14 cellular contexts compared by ENCODE assay signal in the genomic region with DNA sequence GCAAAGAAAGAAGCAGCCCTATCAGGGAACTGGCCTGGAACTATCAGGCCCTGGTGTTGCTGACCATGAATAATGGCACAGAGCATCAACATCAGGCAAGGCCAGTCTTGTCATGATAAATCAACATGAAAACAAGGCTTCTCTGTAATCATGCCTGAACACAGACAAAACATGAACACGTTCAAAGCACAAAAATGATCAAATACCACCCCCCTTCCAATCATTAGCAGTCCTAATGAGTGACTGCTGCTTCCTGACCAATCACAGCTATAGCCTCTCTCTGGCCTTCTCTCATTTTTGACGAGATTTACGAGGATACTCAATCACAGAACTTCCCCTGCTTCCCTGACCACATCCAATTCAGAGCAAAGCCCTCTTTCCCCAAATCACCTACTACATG. TPM values are rescaled to one million over a fixed set of nuclear protein-coding genes. Genes with fewer than 3 reads are reported as not detected.
A peak's percentile ranks its signal among the peaks of the same experiment; 100 is the strongest.
DNase-seq lines count a peak whose midpoint lies in the region; ATAC-seq and TF ChIP-seq lines count a peak whose summit lies in the region.
"Had no signal": no experiment of that assay in that cellular context is flagged by ENCODE, and none has a peak within 500 bp of the region (broad histone marks: within the 10 kb centered on the region; RNA-seq: fewer than 3 reads in every experiment).

No MANE protein-coding gene starts in this region.

- H3K4me2 ChIP-seq in smooth muscle cell, result no peak overlapping the region

- 86% methylated on average over 3 of the region's 3 CpGs for WGBS in smooth muscle cell (ENCODE audit: low lambda C conversion rate)

- H3K27ac Mint-ChIP-seq in activated CD4-positive, alpha-beta T cell treated with anti-CD3 and anti-CD28 coated beads for 36 hours, result peak overlapping the region; percentile 56
- H3K27ac Mint-ChIP-seq in activated naive CD8-positive, alpha-beta T cell treated with anti-CD3 and anti-CD28 coated beads, Interleukin-2, amount 50 U/mL, for 24 hours, result peak overlapping the region; percentile 86

- no peaks in the 10 kb centered on the region for H3K27me3 ChIP-seq in smooth muscle cell (ENCODE audit: low read depth)

- H3K9me3 Mint-ChIP-seq in activated CD4-positive, alpha-beta T cell treated with anti-CD3 and anti-CD28 coated beads for 36 hours (ENCODE audit: low read depth), result no peaks in the 10 kb centered on the region
- H3K9me3 Mint-ChIP-seq in activated naive CD8-positive, alpha-beta T cell treated with anti-CD3 and anti-CD28 coated beads, Interleukin-2, amount 50 U/mL, for 24 hours, result peaks cover 4% of the 10 kb centered on the region
- H3K9me3 Mint-ChIP-seq: activated B cell treated with CpG ODN at 0.5 μM for 24 hours had no signal

- H4K20me1 ChIP-seq in smooth muscle cell (ENCODE audit: low read depth), result no peaks in the 10 kb centered on the region

- peaks cover 33% of the 10 kb centered on the region for H3K4me1 Mint-ChIP-seq in activated CD4-positive, alpha-beta T cell treated with anti-CD3 and anti-CD28 coated beads for 36 hours
- peaks cover 28% of the 10 kb centered on the region for H3K4me1 Mint-ChIP-seq in activated naive CD8-positive, alpha-beta T cell treated with anti-CD3 and anti-CD28 coated beads, Interleukin-2, amount 50 U/mL, for 24 hours

- H3F3A ChIP-seq in smooth muscle cell (ENCODE audit: low read depth), result no peaks in the 10 kb centered on the region

- CTCF ChIA-PET in activated CD4-positive, alpha-beta T cell treated with anti-CD3 and anti-CD28 coated beads for 36 hours (lab: Charles Lee), result interaction anchor here (1.0 to 1.3 kb wide), 3 partner anchors 11 to 66 kb away, joined by 3 to 4 read pairs (median 3); no protein-coding TSS in a partner anchor
- CTCF ChIA-PET in HEK293 (lab: Yijun Ruan, JAX), result interaction anchor here (0.6 kb wide), 2 partner anchors 144 to 315 kb away, joined by 3 read pairs; no protein-coding TSS in a partner anchor

- no peak for DNase-seq in activated CD4-positive, alpha-beta T cell treated with anti-CD3 and anti-CD28 coated beads for 36 hours
- DNase-seq in activated CD4-positive, alpha-beta T cell treated with anti-CD3 and anti-CD28 coated beads, Interleukin-2, amount 50 U/mL, for 48 hours, result no peak
- no peak for DNase-seq in activated naive CD8-positive, alpha-beta T cell treated with anti-CD3 and anti-CD28 coated beads, Interleukin-2, amount 50 U/mL, for 24 hours
- DNase-seq in smooth muscle cell (lab: John Stamatoyannopoulos, UW; ENCODE audit: unreplicated experiment) (no peak), KBM-7 (no peak), 8988T (no peak), cerebellar cortex (ENCODE audit: low spot score) (no peak)
- DNase-seq: activated B cell treated with CpG ODN at 0.5 μM for 24 hours, colonic mucosa, NCI-H1436, NCI-H526, retina, SHP77 treated with DMSO at 0.1 percent for 48 hours had no signal

- POLR2A ChIA-PET in activated CD4-positive, alpha-beta T cell treated with anti-CD3 and anti-CD28 coated beads for 36 hours (lab: Charles Lee), result no interaction called here
- POLR2A ChIA-PET in HEK293 (lab: Yijun Ruan, JAX), result interaction anchor here (3.0 kb wide), 1 partner anchor 370 kb away, joined by 11 read pairs; a partner anchor contains a TSS

- H3K36me3 ChIP-seq in HEK293 (ENCODE audit: control insufficient read depth in 2 of 2, insufficient read depth in 1 of 2, low read length in 2 of 2) (no peaks in the 10 kb centered on the region), smooth muscle cell (ENCODE audit: low read depth) (no peaks in the 10 kb centered on the region)
- H3K36me3 ChIP-seq: colonic mucosa had no signal

- H3K4me3 ChIP-seq in HEK293 (ENCODE audit: low read depth, low read length), result no peak overlapping the region
- H3K4me3 ChIP-seq in smooth muscle cell, result no peak overlapping the region
- H3K4me3 ChIP-seq: colonic mucosa had no signal

- H2AFZ ChIP-seq in smooth muscle cell (ENCODE audit: low read depth), result no peak overlapping the region

- intact Hi-C loops in activated CD4-positive, alpha-beta T cell treated with anti-CD3 and anti-CD28 coated beads for 36 hours (cut with DNase I, micrococcal nuclease), result loop anchor here (1.0 to 10.0 kb wide), 6 partner anchors 66 to 1380 kb away; a partner anchor contains a TSS

- H3K27ac ChIP-seq in HEK293 (ENCODE audit: extremely low read depth, low read depth, low read length), result no peak overlapping the region
- H3K27ac ChIP-seq in smooth muscle cell (ENCODE audit: low read depth), result peak overlapping the region; percentile 61
- H3K27ac ChIP-seq: colonic mucosa had no signal

- ATAC-seq in activated CD4-positive, alpha-beta T cell treated with anti-CD3 and anti-CD28 coated beads for 36 hours, result no peak
- no peak for ATAC-seq in activated naive CD8-positive, alpha-beta T cell treated with anti-CD3 and anti-CD28 coated beads, Interleukin-2, amount 50 U/mL, for 24 hours

- H3K9me3 ChIP-seq in HEK293 (ENCODE audit: control insufficient read depth, insufficient read depth, low read depth, low read length) (no peaks in the 10 kb centered on the region), smooth muscle cell (replicated peaks; ENCODE audit: low read depth) (no peaks in the 10 kb centered on the region)
- H3K9me3 ChIP-seq: colonic mucosa had no signal

- no peak for TF ChIP-seq CTCF in HEK293 (tag by site-specific recombination; IDR thresholded peaks at IDR 0.05)
- no peak for TF ChIP-seq CTCF in smooth muscle cell (IDR thresholded peaks at IDR 0.05; ENCODE audit: borderline replicate concordance, insufficient read depth, poor library complexity, severe bottlenecking)

- H3K9ac ChIP-seq in smooth muscle cell (ENCODE audit: low read depth), result no peak overlapping the region

- no peaks in the 10 kb centered on the region for H3K79me2 ChIP-seq in smooth muscle cell (ENCODE audit: low read depth)

- H3K36me3 Mint-ChIP-seq in activated CD4-positive, alpha-beta T cell treated with anti-CD3 and anti-CD28 coated beads for 36 hours (ENCODE audit: low read depth), result no peaks in the 10 kb centered on the region
- H3K36me3 Mint-ChIP-seq in activated naive CD8-positive, alpha-beta T cell treated with anti-CD3 and anti-CD28 coated beads, Interleukin-2, amount 50 U/mL, for 24 hours (ENCODE audit: low read depth), result peaks cover 4% of the 10 kb centered on the region

- in situ Hi-C loops in KBM-7 (cut with MboI; ENCODE audit: low pct_unique_long_range_greater_than_20kb, low sequenced_read_pairs), result no loop called here

- peaks cover 35% of the 10 kb centered on the region for H3K27me3 Mint-ChIP-seq in activated CD4-positive, alpha-beta T cell treated with anti-CD3 and anti-CD28 coated beads for 36 hours
- peaks cover 50% of the 10 kb centered on the region for H3K27me3 Mint-ChIP-seq in activated naive CD8-positive, alpha-beta T cell treated with anti-CD3 and anti-CD28 coated beads, Interleukin-2, amount 50 U/mL, for 24 hours

- H3K4me3 Mint-ChIP-seq in activated CD4-positive, alpha-beta T cell treated with anti-CD3 and anti-CD28 coated beads for 36 hours, result peak overlapping the region; percentile 78
- peak overlapping the region; percentile 81 for H3K4me3 Mint-ChIP-seq in activated naive CD8-positive, alpha-beta T cell treated with anti-CD3 and anti-CD28 coated beads, Interleukin-2, amount 50 U/mL, for 24 hours

- H3K4me1 ChIP-seq in HEK293 (ENCODE audit: control insufficient read depth, insufficient read depth, low read length), result no peaks in the 10 kb centered on the region
- H3K4me1 ChIP-seq in smooth muscle cell (ENCODE audit: low read depth), result peaks cover 12% of the 10 kb centered on the region
- H3K4me1 ChIP-seq: colonic mucosa had no signal

TF ChIP-seq in HEK293, 187 proteins besides CTCF, POLR2A, EP300 and RAD21 (continues in another document):
- TF ChIP-seq ZNF391 (tag by site-specific recombination; IDR thresholded peaks at IDR 0.05; ENCODE audit: borderline replicate concordance, low read depth) (no peak), SP2 (tag by site-specific recombination; IDR thresholded peaks at IDR 0.05) (0 out of 2 replicates have a peak, but pooled peaks have one; percentile 5)
- TF ChIP-seq, protein P1, sequence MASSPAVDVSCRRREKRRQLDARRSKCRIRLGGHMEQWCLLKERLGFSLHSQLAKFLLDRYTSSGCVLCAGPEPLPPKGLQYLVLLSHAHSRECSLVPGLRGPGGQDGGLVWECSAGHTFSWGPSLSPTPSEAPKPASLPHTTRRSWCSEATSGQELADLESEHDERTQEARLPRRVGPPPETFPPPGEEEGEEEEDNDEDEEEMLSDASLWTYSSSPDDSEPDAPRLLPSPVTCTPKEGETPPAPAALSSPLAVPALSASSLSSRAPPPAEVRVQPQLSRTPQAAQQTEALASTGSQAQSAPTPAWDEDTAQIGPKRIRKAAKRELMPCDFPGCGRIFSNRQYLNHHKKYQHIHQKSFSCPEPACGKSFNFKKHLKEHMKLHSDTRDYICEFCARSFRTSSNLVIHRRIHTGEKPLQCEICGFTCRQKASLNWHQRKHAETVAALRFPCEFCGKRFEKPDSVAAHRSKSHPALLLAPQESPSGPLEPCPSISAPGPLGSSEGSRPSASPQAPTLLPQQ (tag by site-specific recombination; IDR thresholded peaks at IDR 0.05), result no peak
- TF ChIP-seq, protein P2, sequence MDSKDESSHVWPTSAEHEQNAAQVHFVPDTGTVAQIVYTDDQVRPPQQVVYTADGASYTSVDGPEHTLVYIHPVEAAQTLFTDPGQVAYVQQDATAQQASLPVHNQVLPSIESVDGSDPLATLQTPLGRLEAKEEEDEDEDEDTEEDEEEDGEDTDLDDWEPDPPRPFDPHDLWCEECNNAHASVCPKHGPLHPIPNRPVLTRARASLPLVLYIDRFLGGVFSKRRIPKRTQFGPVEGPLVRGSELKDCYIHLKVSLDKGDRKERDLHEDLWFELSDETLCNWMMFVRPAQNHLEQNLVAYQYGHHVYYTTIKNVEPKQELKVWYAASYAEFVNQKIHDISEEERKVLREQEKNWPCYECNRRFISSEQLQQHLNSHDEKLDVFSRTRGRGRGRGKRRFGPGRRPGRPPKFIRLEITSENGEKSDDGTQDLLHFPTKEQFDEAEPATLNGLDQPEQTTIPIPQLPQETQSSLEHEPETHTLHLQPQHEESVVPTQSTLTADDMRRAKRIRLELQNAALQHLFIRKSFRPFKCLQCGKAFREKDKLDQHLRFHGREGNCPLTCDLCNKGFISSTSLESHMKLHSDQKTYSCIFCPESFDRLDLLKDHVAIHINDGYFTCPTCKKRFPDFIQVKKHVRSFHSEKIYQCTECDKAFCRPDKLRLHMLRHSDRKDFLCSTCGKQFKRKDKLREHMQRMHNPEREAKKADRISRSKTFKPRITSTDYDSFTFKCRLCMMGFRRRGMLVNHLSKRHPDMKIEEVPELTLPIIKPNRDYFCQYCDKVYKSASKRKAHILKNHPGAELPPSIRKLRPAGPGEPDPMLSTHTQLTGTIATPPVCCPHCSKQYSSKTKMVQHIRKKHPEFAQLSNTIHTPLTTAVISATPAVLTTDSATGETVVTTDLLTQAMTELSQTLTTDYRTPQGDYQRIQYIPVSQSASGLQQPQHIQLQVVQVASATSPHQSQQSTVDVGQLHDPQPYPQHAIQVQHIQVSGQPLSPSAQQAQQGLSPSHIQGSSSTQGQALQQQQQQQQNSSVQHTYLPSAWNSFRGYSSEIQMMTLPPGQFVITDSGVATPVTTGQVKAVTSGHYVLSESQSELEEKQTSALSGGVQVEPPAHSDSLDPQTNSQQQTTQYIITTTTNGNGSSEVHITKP (tag by site-specific recombination; IDR thresholded peaks at IDR 0.05), result no peak

RNA-seq across cellular contexts. Expression of a gene that starts 2.2 kb away (rescaled TPM):
- 1 to 10 TPM; 6.2 to 8.5 TPM for total RNA-seq in activated CD4-positive, alpha-beta T cell treated with anti-CD3 and anti-CD28 coated beads for 36 hours
- 17.1 and 19.6 TPM in 2 replicates for total RNA-seq in smooth muscle cell
- polyA plus RNA-seq in smooth muscle cell, result 14.8 and 26.3 TPM in 2 replicates
